ENCODE assay signal across 1 cellular context in genomic region chr1:25568090-25568833, GRCh38.
TF ChIP-seq lines count a peak whose summit lies in the region.

No MANE protein-coding gene starts in this region.

TF ChIP-seq in HCT116, 20 proteins besides CTCF, POLR2A, EP300 and RAD21 (continued from another document):
- TF ChIP-seq SRF (IDR thresholded peaks at IDR 0.05; ENCODE audit: low read depth) (no peak), SIN3A (IDR thresholded peaks at IDR 0.05; ENCODE audit: low read depth) (no peak), FOSL1 (IDR thresholded peaks at IDR 0.05; ENCODE audit: low read depth) (no peak)
